Comparison of ENCODE assay signal across 8 cellular contexts in the genomic region with DNA sequence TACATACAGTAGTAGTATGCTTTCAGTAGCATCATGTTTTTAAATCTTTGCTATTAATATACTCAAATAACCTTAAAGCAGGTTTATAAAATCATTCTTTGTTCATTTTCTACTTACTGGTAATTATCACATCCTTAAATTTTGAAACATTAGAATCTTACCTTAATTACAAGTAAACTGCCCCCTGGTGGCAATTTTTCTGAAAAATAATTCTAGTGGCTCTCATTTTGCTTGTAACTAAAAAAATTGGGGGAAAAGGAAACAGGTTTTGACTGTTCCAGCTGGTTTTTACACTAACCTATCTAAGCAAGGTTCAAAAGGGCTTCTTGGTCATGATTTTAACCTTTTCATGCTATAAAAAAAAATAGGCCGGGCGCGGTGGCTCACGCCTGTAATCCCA. TPM values are rescaled to one million over a fixed set of nuclear protein-coding genes. Genes with fewer than 3 reads are reported as not detected.
DNase-seq lines count a peak whose midpoint lies in the region; ATAC-seq and TF ChIP-seq lines count a peak whose summit lies in the region.

No MANE protein-coding gene starts in this region.

- H3K27me3 ChIP-seq in Peyer's patch, result no peaks in the 10 kb centered on the region

- no peak for ATAC-seq in HG03520 (IDR thresholded peaks at IDR 0.05; ENCODE audit: unreplicated experiment)
- ATAC-seq in HG02642 (IDR thresholded peaks at IDR 0.05; ENCODE audit: poor library complexity, unreplicated experiment), result no peak

- no peak overlapping the region for H3K4me3 ChIP-seq in Peyer's patch

- no peaks in the 10 kb centered on the region for H3K9me3 ChIP-seq in Peyer's patch

- TF ChIP-seq POLR2A in Peyer's patch (IDR thresholded peaks at IDR 0.05), result no peak

- DNase-seq in NCI-H748 (lab: John Stamatoyannopoulos, UW; ENCODE audit: unreplicated experiment) (peak; percentile 25), NCI-H748 treated with DMSO at 0.1 percent for 48 hours (lab: John Stamatoyannopoulos, UW) (no peak), M059J (ENCODE audit: low read depth) (peak; percentile 29), dermis blood vessel endothelial cell (peak; percentile 46), pons (ENCODE audit: low spot score) (peak; percentile 19), Peyer's patch (no peak)

- H3K4me1 ChIP-seq in Peyer's patch, result no peaks in the 10 kb centered on the region

- no peaks in the 10 kb centered on the region for H3K36me3 ChIP-seq in Peyer's patch

- no peak overlapping the region for H3K27ac ChIP-seq in Peyer's patch

- TF ChIP-seq CTCF in Peyer's patch (IDR thresholded peaks at IDR 0.05), result peak in 2 of 6 experiments; percentile 4 to 34

RNA-seq across cellular contexts. Expression of a gene that starts 18.5 kb away (rescaled TPM):
- total RNA-seq in M059J (2014; rRNA removed; shearing (Covaris generic)), result not detected in 2 replicates
- total RNA-seq in dermis blood vessel endothelial cell (0.17 and 0.28 TPM in 2 replicates), Peyer's patch (under 1 TPM in 2 of 4 donors, not detected in 2; 0.19 to 0.53 TPM)

RNA-seq across cellular contexts. Expression of a gene that starts 27.2 kb away (rescaled TPM):
- total RNA-seq in M059J (2014; rRNA removed; shearing (Covaris generic)), result 51.8 and 66.9 TPM in 2 replicates
- total RNA-seq in dermis blood vessel endothelial cell (66.9 and 79.3 TPM in 2 replicates), Peyer's patch (10 to 100 TPM; 51.3 to 61.1 (median 56.6) TPM)

RNA-seq across cellular contexts. Expression of a gene that starts 27.9 kb away (rescaled TPM):
- total RNA-seq in M059J (2014; rRNA removed; shearing (Covaris generic)), result 99.4 and 112 TPM in 2 replicates
- total RNA-seq in dermis blood vessel endothelial cell, result 58.2 and 72.3 TPM in 2 replicates
- total RNA-seq in Peyer's patch, result 10 to 100 TPM; 18.2 to 67.4 (median 46.7) TPM

Comparison
In these comparisons a context has a peak if more than half of its experiments do, and no peak if none do; other contexts are left out.
1. DNase-seq: peak in NCI-H748 (single experiment), M059J (single experiment), dermis blood vessel endothelial cell (single experiment) and pons (single experiment); none in NCI-H748 treated with DMSO at 0.1 percent for 48 hours (single experiment) and Peyer's patch (0 of 3).